In the genomic region with DNA sequence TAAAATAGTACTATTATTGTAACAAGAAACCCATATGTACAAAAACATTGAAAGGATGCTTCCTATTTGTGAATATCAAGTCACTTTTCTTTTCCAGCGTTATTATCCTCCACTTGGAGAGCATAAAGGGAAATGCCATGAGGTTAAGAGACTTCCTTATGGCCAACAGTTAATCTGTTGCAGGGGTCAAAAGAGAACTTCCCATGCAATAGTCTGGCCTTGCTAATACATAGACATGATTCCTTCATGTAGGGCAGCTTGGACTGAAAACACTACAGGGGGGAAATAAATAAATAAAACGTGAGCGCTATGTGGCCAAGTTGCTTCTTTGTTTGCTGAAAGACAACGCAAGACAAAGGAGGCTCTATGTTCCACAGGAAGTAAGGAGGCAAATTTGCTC, we compare ENCODE assay signal across 17 cellular contexts.
DNase-seq lines count a peak whose midpoint lies in the region; ATAC-seq and TF ChIP-seq lines count a peak whose summit lies in the region.
"Had no signal": no experiment of that assay in that cellular context is flagged by ENCODE, and none has a peak within 500 bp of the region (broad histone marks: within the 10 kb centered on the region; RNA-seq: fewer than 3 reads in every experiment).

No MANE protein-coding gene starts in this region.

- H3K27me3 Mint-ChIP-seq in neural progenitor cell (ENCODE audit: insufficient read depth, low read depth): no peaks in the 10 kb centered on the region
- no peaks in the 10 kb centered on the region for H3K27me3 Mint-ChIP-seq in activated CD4-positive, alpha-beta memory T cell treated with anti-CD3 and anti-CD28 coated beads, Interleukin-2, amount 10 ng/mL, durations not matched to agents 7 days and 5 days
- peaks cover 3% of the 10 kb centered on the region for H3K27me3 Mint-ChIP-seq in activated CD4-positive, alpha-beta T cell treated with anti-CD3 and anti-CD28 coated beads for 36 hours
- H3K27me3 Mint-ChIP-seq: CD4-positive, alpha-beta memory T cell had no signal

- no peak overlapping the region for H3K4me3 Mint-ChIP-seq in neural progenitor cell
- H3K4me3 Mint-ChIP-seq in activated CD4-positive, alpha-beta memory T cell treated with anti-CD3 and anti-CD28 coated beads, Interleukin-2, amount 10 ng/mL, durations not matched to agents 7 days and 5 days: no peak overlapping the region
- H3K4me3 Mint-ChIP-seq in activated CD4-positive, alpha-beta T cell treated with anti-CD3 and anti-CD28 coated beads for 36 hours: no peak overlapping the region
- H3K4me3 Mint-ChIP-seq: CD4-positive, alpha-beta memory T cell; GM23338 had no signal

- no peaks in the 10 kb centered on the region for H4K20me1 ChIP-seq in neural progenitor cell (ENCODE audit: low read depth)

- no peak overlapping the region for H3K9ac ChIP-seq in neural progenitor cell

- H3K4me1 ChIP-seq in neural progenitor cell: peaks cover 3% of the 10 kb centered on the region
- H3K4me1 ChIP-seq: HAP-1 had no signal

- CTCF ChIA-PET in activated CD4-positive, alpha-beta memory T cell treated with anti-CD3 and anti-CD28 coated beads, Interleukin-2, amount 10 ng/mL, durations not matched to agents 7 days and 5 days (lab: Charles Lee): no interaction called here
- CTCF ChIA-PET in activated CD4-positive, alpha-beta T cell treated with anti-CD3 and anti-CD28 coated beads for 36 hours (lab: Charles Lee): no interaction called here

- no peaks in the 10 kb centered on the region for H3K79me2 ChIP-seq in neural progenitor cell (ENCODE audit: low read depth)

- no peak overlapping the region for H3K4me3 ChIP-seq in neural progenitor cell
- H3K4me3 ChIP-seq: GM12878, GM23338, HAP-1 had no signal

- H3K36me3 Mint-ChIP-seq in neural progenitor cell: peaks cover 2% of the 10 kb centered on the region
- H3K36me3 Mint-ChIP-seq in activated CD4-positive, alpha-beta memory T cell treated with anti-CD3 and anti-CD28 coated beads, Interleukin-2, amount 10 ng/mL, durations not matched to agents 7 days and 5 days (ENCODE audit: low read depth): no peaks in the 10 kb centered on the region
- H3K36me3 Mint-ChIP-seq in activated CD4-positive, alpha-beta T cell treated with anti-CD3 and anti-CD28 coated beads for 36 hours (ENCODE audit: low read depth): no peaks in the 10 kb centered on the region
- H3K36me3 Mint-ChIP-seq: CD4-positive, alpha-beta memory T cell had no signal

- H3K4me1 Mint-ChIP-seq in neural progenitor cell: peaks cover 19% of the 10 kb centered on the region
- H3K4me1 Mint-ChIP-seq in activated CD4-positive, alpha-beta memory T cell treated with anti-CD3 and anti-CD28 coated beads, Interleukin-2, amount 10 ng/mL, durations not matched to agents 7 days and 5 days: no peaks in the 10 kb centered on the region
- no peaks in the 10 kb centered on the region for H3K4me1 Mint-ChIP-seq in activated CD4-positive, alpha-beta T cell treated with anti-CD3 and anti-CD28 coated beads for 36 hours

- H3K27me3 ChIP-seq in neural progenitor cell: no peaks in the 10 kb centered on the region

- H3K27ac ChIP-seq in neural progenitor cell: no peak overlapping the region

- H3K9me3 Mint-ChIP-seq in neural progenitor cell: peaks cover 28% of the 10 kb centered on the region
- H3K9me3 Mint-ChIP-seq in activated CD4-positive, alpha-beta memory T cell treated with anti-CD3 and anti-CD28 coated beads, Interleukin-2, amount 10 ng/mL, durations not matched to agents 7 days and 5 days: no peaks in the 10 kb centered on the region
- H3K9me3 Mint-ChIP-seq in activated CD4-positive, alpha-beta T cell treated with anti-CD3 and anti-CD28 coated beads for 36 hours (ENCODE audit: low read depth): no peaks in the 10 kb centered on the region
- H3K9me3 Mint-ChIP-seq: GM23338 had no signal

- POLR2A ChIA-PET in activated CD4-positive, alpha-beta memory T cell treated with anti-CD3 and anti-CD28 coated beads, Interleukin-2, amount 10 ng/mL, durations not matched to agents 7 days and 5 days (lab: Charles Lee): no interaction called here
- POLR2A ChIA-PET in activated CD4-positive, alpha-beta T cell treated with anti-CD3 and anti-CD28 coated beads for 36 hours (lab: Charles Lee): no interaction called here

- no peak for ATAC-seq in activated CD4-positive, alpha-beta T cell treated with anti-CD3 and anti-CD28 coated beads for 36 hours
- ATAC-seq: GM12878, GM23338 had no signal

- H2AFZ ChIP-seq in neural progenitor cell (replicated peaks): peak overlapping the region; percentile 28
- H2AFZ ChIP-seq: GM23338 had no signal

- peaks cover 7% of the 10 kb centered on the region for H3K9me3 ChIP-seq in neural progenitor cell (ENCODE audit: low read depth)
- H3K9me3 ChIP-seq: Caco-2, HAP-1 had no signal

- intact Hi-C loops in activated CD4-positive, alpha-beta T cell treated with anti-CD3 and anti-CD28 coated beads for 36 hours (cut with DNase I, micrococcal nuclease): no loop called here

- TF ChIP-seq CTCF in neural progenitor cell (IDR thresholded peaks at IDR 0.05): no peak

- no peak overlapping the region for H3K27ac Mint-ChIP-seq in neural progenitor cell
- H3K27ac Mint-ChIP-seq in activated CD4-positive, alpha-beta memory T cell treated with anti-CD3 and anti-CD28 coated beads, Interleukin-2, amount 10 ng/mL, durations not matched to agents 7 days and 5 days: no peak overlapping the region
- H3K27ac Mint-ChIP-seq in activated CD4-positive, alpha-beta T cell treated with anti-CD3 and anti-CD28 coated beads for 36 hours: no peak overlapping the region
- H3K27ac Mint-ChIP-seq: CD4-positive, alpha-beta memory T cell; GM23338 had no signal

- no peak overlapping the region for H3K4me2 ChIP-seq in neural progenitor cell
- H3K4me2 ChIP-seq: GM23338 had no signal

- no peaks in the 10 kb centered on the region for H3K36me3 ChIP-seq in neural progenitor cell
- H3K36me3 ChIP-seq: HAP-1 had no signal

- peak; percentile 47 for DNase-seq in NCI-H748 (lab: John Stamatoyannopoulos, UW; ENCODE audit: unreplicated experiment)
- DNase-seq in NCI-H748 treated with DMSO at 0.1 percent for 48 hours (lab: John Stamatoyannopoulos, UW): no peak
- DNase-seq in MV-4-11 (lab: John Stamatoyannopoulos, UW): peak; percentile 8
- DNase-seq in dermis blood vessel endothelial cell: peak; percentile 47
- DNase-seq in neural progenitor cell (ENCODE audit: low spot score): no peak
- DNase-seq in activated CD4-positive, alpha-beta memory T cell treated with anti-CD3 and anti-CD28 coated beads, Interleukin-2, amount 10 ng/mL, durations not matched to agents 7 days and 5 days: no peak
- no peak for DNase-seq in activated CD4-positive, alpha-beta T cell treated with anti-CD3 and anti-CD28 coated beads for 36 hours
- DNase-seq in NCI-H226: no peak
- DNase-seq: C1 segment of cervical spinal cord; Caco-2; CD4-positive, alpha-beta memory T cell; DMS153; DND-41; GDM1 had no signal

- no peaks in the 10 kb centered on the region for H3F3A ChIP-seq in neural progenitor cell (ENCODE audit: low read depth)

Comparison
In these comparisons a context has a peak if more than half of its experiments do, and no peak if none do; other contexts are left out.
1. DNase-seq: peak in NCI-H748 (single experiment), MV-4-11 (single experiment) and dermis blood vessel endothelial cell (single experiment); none in NCI-H748 treated with DMSO at 0.1 percent for 48 hours (single experiment), neural progenitor cell (single experiment), activated CD4-positive, alpha-beta memory T cell treated with anti-CD3 and anti-CD28 coated beads, Interleukin-2, amount 10 ng/mL, durations not matched to agents 7 days and 5 days (single experiment), activated CD4-positive, alpha-beta T cell treated with anti-CD3 and anti-CD28 coated beads for 36 hours (single experiment) and NCI-H226 (single experiment).